Comparison of ENCODE assay signal across 25 cellular contexts in the genomic region with DNA sequence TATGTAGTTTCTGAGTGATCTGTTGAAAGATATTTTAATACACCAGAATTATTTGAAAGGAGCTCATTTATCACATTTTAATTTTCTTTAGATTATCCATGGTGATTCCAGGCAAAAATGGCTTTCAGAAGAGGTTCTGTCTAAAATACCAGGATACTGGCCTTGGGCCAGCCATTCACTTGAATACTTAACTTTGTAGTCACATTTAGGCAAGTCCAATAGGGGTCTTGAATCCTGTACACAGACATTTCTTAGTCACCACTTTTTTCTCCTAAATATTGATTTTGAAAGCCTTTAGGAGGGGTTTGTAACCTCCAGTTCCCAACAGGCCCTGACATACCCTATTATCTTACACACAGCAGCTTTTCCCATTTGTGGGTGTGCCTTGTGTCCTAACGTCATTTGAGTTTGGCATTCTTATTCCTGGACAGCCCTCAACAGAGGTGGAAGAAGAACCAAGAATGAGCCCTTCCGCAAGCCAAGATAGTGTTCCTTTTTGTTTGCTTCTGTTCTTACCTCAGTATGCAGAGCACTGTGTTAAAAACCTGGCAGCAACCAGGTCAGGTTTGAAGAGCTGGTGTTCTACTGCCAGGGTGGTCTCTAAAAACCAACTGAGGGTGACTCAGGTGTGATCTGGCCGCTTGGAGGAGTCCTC. TPM values are rescaled to one million over a fixed set of nuclear protein-coding genes. Genes with fewer than 3 reads are reported as not detected.
A peak's percentile ranks its signal among the peaks of the same experiment; 100 is the strongest.
DNase-seq lines count a peak whose midpoint lies in the region; ATAC-seq and TF ChIP-seq lines count a peak whose summit lies in the region.
"Had no signal": no experiment of that assay in that cellular context is flagged by ENCODE, and none has a peak within 500 bp of the region (broad histone marks: within the 10 kb centered on the region; RNA-seq: fewer than 3 reads in every experiment).

No MANE protein-coding gene starts in this region.

- H3K27ac ChIP-seq in osteoblast (ENCODE audit: low read depth, low read length), result peak overlapping the region; percentile 4
- H3K27ac ChIP-seq: body of pancreas, Peyer's patch, sigmoid colon had no signal

- H3K27me3 ChIP-seq in osteoblast (ENCODE audit: insufficient read depth, low read length), result no peaks in the 10 kb centered on the region
- H3K27me3 ChIP-seq: body of pancreas, Peyer's patch, sigmoid colon had no signal

- no peaks in the 10 kb centered on the region for H3K27me3 Mint-ChIP-seq in CD14-positive monocyte (ENCODE audit: low read depth in 3 of 3)
- H3K27me3 Mint-ChIP-seq: type B pancreatic cell had no signal

- no peaks in the 10 kb centered on the region for H4K20me1 ChIP-seq in osteoblast (ENCODE audit: insufficient read depth, low read length)

- peaks cover 3% of the 10 kb centered on the region for H3K36me3 ChIP-seq in osteoblast (ENCODE audit: insufficient read depth, low read length)
- H3K36me3 ChIP-seq: Peyer's patch, sigmoid colon had no signal

- no peak for ATAC-seq in HG03196 (IDR thresholded peaks at IDR 0.05; ENCODE audit: unreplicated experiment)
- ATAC-seq: body of pancreas; stimulated activated naive CD8-positive, alpha-beta T cell treated with anti-CD3 and anti-CD28 coated beads, Interleukin-15, Interleukin-2, amounts not matched to agents 100 U/mL and 50 U/mL, for 24 hours had no signal

- H3K27ac Mint-ChIP-seq in CD14-positive monocyte, result no peak overlapping the region
- H3K27ac Mint-ChIP-seq: activated naive CD4-positive, alpha-beta T cell treated with anti-CD3 and anti-CD28 coated beads for 36 hours; type B pancreatic cell had no signal

- H3K9me3 ChIP-seq in osteoblast (ENCODE audit: low read depth, low read length), result no peaks in the 10 kb centered on the region
- H3K9me3 ChIP-seq: body of pancreas, Caco-2, Peyer's patch, sigmoid colon had no signal

- no peak overlapping the region for H2AFZ ChIP-seq in osteoblast (ENCODE audit: low read length)

- no peak overlapping the region for H3K4me3 ChIP-seq in epithelial cell of esophagus (ENCODE audit: low read length)
- no peak overlapping the region for H3K4me3 ChIP-seq in osteoblast (ENCODE audit: insufficient read depth, low read length)
- H3K4me3 ChIP-seq: body of pancreas, Peyer's patch, sigmoid colon had no signal

- H3K4me3 Mint-ChIP-seq in CD14-positive monocyte, result no peak overlapping the region
- H3K4me3 Mint-ChIP-seq: activated naive CD4-positive, alpha-beta T cell treated with anti-CD3 and anti-CD28 coated beads for 36 hours; type B pancreatic cell had no signal

- DNase-seq in EL, result peak; percentile 70
- peak; percentile 14 for DNase-seq in RKO (ENCODE audit: low spot score)
- DNase-seq in epithelial cell of esophagus (ENCODE audit: low read depth), result peak; percentile 35
- DNase-seq in osteoblast (ENCODE audit: insufficient read length, low spot score, missing footprints), result no peak
- DNase-seq in CD14-positive monocyte (ENCODE audit: low spot score), result no peak
- no peak for DNase-seq in iPS-NIHi11 (ENCODE audit: low spot score)
- DNase-seq in A172 (ENCODE audit: low spot score), result no peak
- DNase-seq: activated CD4-positive, alpha-beta T cell treated with anti-CD3 and anti-CD28 coated beads, Interleukin-2, amount 50 U/mL, for 48 hours; activated naive CD4-positive, alpha-beta T cell treated with anti-CD3 and anti-CD28 coated beads for 36 hours; activated T-cell treated with anti-CD3 and anti-CD28 coated beads for 4 hours; AML-193; body of pancreas; Caco-2; cortex of kidney; glutamatergic neuron; Kasumi-1; NCI-H1417 treated with DMSO at 0.1 percent for 48 hours; occipital lobe; Peyer's patch; sigmoid colon; stimulated activated naive CD8-positive, alpha-beta T cell treated with anti-CD3 and anti-CD28 coated beads, Interleukin-15, Interleukin-2, amounts not matched to agents 100 U/mL and 50 U/mL, for 24 hours; SW 1271 had no signal

- no peak overlapping the region for H3K4me2 ChIP-seq in osteoblast (ENCODE audit: insufficient read depth, low read length)

- H3K36me3 Mint-ChIP-seq in CD14-positive monocyte, result peaks cover 0 to 4% of the 10 kb centered on the region in 2 donors
- H3K36me3 Mint-ChIP-seq: type B pancreatic cell had no signal

- H3K4me1 Mint-ChIP-seq in CD14-positive monocyte, result peaks cover 13% of the 10 kb centered on the region

- peaks cover 58% of the 10 kb centered on the region for H3K4me1 ChIP-seq in osteoblast (ENCODE audit: insufficient read depth, low read length)
- H3K4me1 ChIP-seq: body of pancreas, Caco-2, Peyer's patch had no signal

- H3K9me3 Mint-ChIP-seq in CD14-positive monocyte, result no peaks in the 10 kb centered on the region
- H3K9me3 Mint-ChIP-seq: activated naive CD4-positive, alpha-beta T cell treated with anti-CD3 and anti-CD28 coated beads for 36 hours; type B pancreatic cell had no signal

- intact Hi-C loops in CD14-positive monocyte (cut with micrococcal nuclease), result no loop called here

- H3K79me2 ChIP-seq in osteoblast (ENCODE audit: insufficient read depth, low read length), result no peaks in the 10 kb centered on the region

- TF ChIP-seq CTCF in epithelial cell of esophagus (IDR thresholded peaks at IDR 0.05; ENCODE audit: insufficient read depth, low read depth, low read length, missing control alignments), result no peak
- TF ChIP-seq CTCF in osteoblast (IDR thresholded peaks at IDR 0.05; ENCODE audit: extremely low read depth, low read depth, low read length), result no peak
- TF ChIP-seq CTCF in CD14-positive monocyte (IDR thresholded peaks at IDR 0.05), result no peak

RNA-seq across cellular contexts. Expression of a gene that starts 19.5 kb away (rescaled TPM):
- total RNA-seq in osteoblast, result 15.6 and 19.9 TPM in 2 replicates
- 10 to 100 TPM; 14.6 to 15.8 TPM for polyA plus RNA-seq in CD14-positive monocyte
- total RNA-seq in A172 (2014; rRNA removed; shearing (Covaris generic)), result 19.4 and 21.7 TPM in 2 replicates
- total RNA-seq: H1 had no signal
- polyA plus RNA-seq: H1 had no signal

Comparison
In these comparisons a context has a peak if more than half of its experiments do, and no peak if none do; other contexts are left out.
1. DNase-seq: peak in EL (single experiment), RKO (single experiment) and epithelial cell of esophagus (single experiment); none in osteoblast (single experiment), CD14-positive monocyte (single experiment), iPS-NIHi11 (single experiment) and A172 (single experiment).